Comparison of ENCODE assay signal across 10 cellular contexts in the genomic region with DNA sequence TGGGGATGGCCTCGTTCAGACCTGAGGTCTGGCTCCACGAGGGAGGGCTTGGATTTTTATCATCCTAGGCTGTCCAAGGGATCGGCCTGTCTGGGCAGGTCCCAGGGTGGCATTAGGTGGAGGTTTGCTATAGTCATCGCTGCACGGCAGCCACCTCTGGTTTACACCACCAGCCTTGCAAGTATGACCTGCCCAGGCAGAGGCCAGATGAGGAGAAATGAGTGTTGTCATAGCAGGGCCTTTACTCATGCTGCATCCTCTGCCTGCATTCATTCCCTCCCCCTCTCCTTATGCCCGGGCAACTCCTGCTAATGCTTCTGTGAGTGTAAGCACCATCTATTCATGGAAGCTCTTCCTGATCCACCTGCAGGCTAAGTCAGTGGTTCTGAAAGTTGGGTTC. TPM values are rescaled to one million over a fixed set of nuclear protein-coding genes. Genes with fewer than 3 reads are reported as not detected.
DNase-seq lines count a peak whose midpoint lies in the region; FAIRE-seq and TF ChIP-seq lines count a peak whose summit lies in the region.
"Had no signal": no experiment of that assay in that cellular context is flagged by ENCODE, and none has a peak within 500 bp of the region (broad histone marks: within the 10 kb centered on the region; RNA-seq: fewer than 3 reads in every experiment).

No MANE protein-coding gene starts in this region.

- H3K4me3 Mint-ChIP-seq in glutamatergic neuron (ENCODE audit: unreplicated experiment): peak overlapping the region; percentile 11

- DNase-seq in HCEC 1CT (peak; percentile 90), adrenal gland (peak in 6 of 7 donors; percentile 62 to 76 (median 68)), glutamatergic neuron (no peak), stomach (no peak), NCI-H510A treated with DMSO at 0.1 percent for 48 hours (lab: John Stamatoyannopoulos, UW) (no peak), frontal cortex (ENCODE audit: low spot score in 2 of 2) (no peak), H7 (no peak), GM12892 (ENCODE audit: insufficient read length) (no peak)
- DNase-seq: activated CD4-positive, alpha-beta T cell treated with anti-CD3 and anti-CD28 coated beads, Interleukin-2, amount 50 U/mL, for 48 hours had no signal

- H3K27me3 ChIP-seq in adrenal gland (no peaks in the 10 kb centered on the region), stomach (no peaks in the 10 kb centered on the region), H7 (ENCODE audit: control insufficient read depth, insufficient read depth, low read length) (no peaks in the 10 kb centered on the region)

- peak in 1 of 2 donors; percentile 18 for TF ChIP-seq POLR2A in adrenal gland (IDR thresholded peaks at IDR 0.05)
- no peak for TF ChIP-seq POLR2A in stomach (IDR thresholded peaks at IDR 0.05)
- TF ChIP-seq POLR2A in GM12892 (IDR thresholded peaks at IDR 0.05; ENCODE audit: low read depth, low read length): no peak

- H3K9me3 ChIP-seq in adrenal gland (replicated peaks in 1 of 3) (no peaks in the 10 kb centered on the region), stomach (no peaks in the 10 kb centered on the region)

- peak overlapping the region in 4 of 5 donors; percentile 6 to 97 (median 55) for H3K27ac ChIP-seq in adrenal gland
- peak overlapping the region in 3 of 5 donors; percentile 59 to 97 (median 65) for H3K27ac ChIP-seq in stomach

- TF ChIP-seq EP300 in stomach (IDR thresholded peaks at IDR 0.05): no peak

- H3K9me3 Mint-ChIP-seq in glutamatergic neuron (ENCODE audit: unreplicated experiment): peaks cover 16% of the 10 kb centered on the region

- H3K4me1 ChIP-seq in adrenal gland (replicated peaks in 1 of 2) (peaks cover 55 to 69% of the 10 kb centered on the region in 2 donors), stomach (peaks cover 65 to 80% (median 72%) of the 10 kb centered on the region in 4 donors)

- no peak for TF ChIP-seq CTCF in adrenal gland (IDR thresholded peaks at IDR 0.05)
- TF ChIP-seq CTCF in glutamatergic neuron (IDR thresholded peaks at IDR 0.05; ENCODE audit: partially characterized antibody, unreplicated experiment): no peak
- TF ChIP-seq CTCF in stomach (IDR thresholded peaks at IDR 0.05): no peak

- H3K36me3 Mint-ChIP-seq in glutamatergic neuron (ENCODE audit: unreplicated experiment): no peaks in the 10 kb centered on the region

- no peak overlapping the region for H3K4me3 ChIP-seq in adrenal gland
- no peak overlapping the region for H3K4me3 ChIP-seq in stomach
- no peak overlapping the region for H3K4me3 ChIP-seq in H7 (ENCODE audit: insufficient read depth, low read depth, low read length)

- peaks cover 63% of the 10 kb centered on the region for H3K4me1 Mint-ChIP-seq in glutamatergic neuron (ENCODE audit: low read depth, unreplicated experiment)

- 50 to 66% (median 53%) methylated on average over 5 to 6 of the region's 6 CpGs for whole genome bisulfite sequencing in adrenal gland, 4 donors
- 58 to 71% (median 70%) methylated on average over 4 to 6 of the region's 6 CpGs for WGBS in stomach, 5 donors

- H3K27me3 Mint-ChIP-seq in glutamatergic neuron (ENCODE audit: unreplicated experiment): peaks cover 13% of the 10 kb centered on the region

- H3K36me3 ChIP-seq in adrenal gland (replicated peaks in 1 of 2): no peaks in the 10 kb centered on the region
- H3K36me3 ChIP-seq in stomach: peaks cover 3 to 15% (median 7%) of the 10 kb centered on the region in 4 donors
- H3K36me3 ChIP-seq in H7 (replicated peaks; ENCODE audit: control insufficient read depth, insufficient read depth, low read length): no peaks in the 10 kb centered on the region

- H3K27ac Mint-ChIP-seq in glutamatergic neuron (ENCODE audit: unreplicated experiment): peak overlapping the region; percentile 13

- FAIRE-seq in frontal cortex (lab: Jason Lieb, UNC) (no peak), GM12892 (lab: Jason Lieb, UNC) (no peak)
- FAIRE-seq: G401.6 had no signal

- intact Hi-C loops in adrenal gland (cut with DNase I) (no loop called here), stomach (cut with DNase I; ENCODE audit: low total_unique reads) (no loop called here)

RNA-seq across cellular contexts. Expression of a gene that starts 15.3 kb away (rescaled TPM):
- total RNA-seq in adrenal gland (100 to 1,000 TPM in 6 of 8 donors, 10 to 100 TPM in 2; 80.7 to 154 (median 106) TPM), glutamatergic neuron (ENCODE audit: unreplicated experiment) (160 TPM), stomach (10 to 100 TPM; 14.2 to 32.9 (median 21.6) TPM), frontal cortex (16.3 TPM)
- polyA plus RNA-seq in adrenal gland (10 to 100 TPM in 2 of 3 donors, 1 to 10 TPM in 1; 9.6 to 37.5 (median 21.1) TPM), stomach (10 to 100 TPM in 1 of 3 donors, 1 to 10 TPM in 2; 6.4 to 15.3 (median 7.2) TPM)
- 24.8 and 28.7 TPM in 2 replicates for total RNA-seq in H7 (2014; rRNA removed; shearing (Covaris generic))
- 6.3 TPM for polyA plus RNA-seq in GM12892 (2012; ENCODE audit: missing spikeins)

RNA-seq across cellular contexts. Expression of a gene that starts 43.1 kb away (rescaled TPM):
- total RNA-seq in adrenal gland (1,000 to 10,000 TPM; 1,380 to 3,506 (median 1,891) TPM), glutamatergic neuron (ENCODE audit: unreplicated experiment) (1,465 TPM), stomach (1,000 to 10,000 TPM in 4 of 5 donors, 100 to 1,000 TPM in 1; 899 to 3,971 (median 1,858) TPM), frontal cortex (3,224 TPM)
- polyA plus RNA-seq in adrenal gland (1,000 to 10,000 TPM; 1,067 to 2,924 (median 1,712) TPM), stomach (1,000 to 10,000 TPM; 4,327 to 6,427 (median 4,820) TPM)
- 2,734 and 3,255 TPM in 2 replicates for total RNA-seq in H7 (2014; rRNA removed; shearing (Covaris generic))
- 4,425 TPM for polyA plus RNA-seq in GM12892 (2012; ENCODE audit: missing spikeins)

Comparison
In these comparisons a context has a peak if more than half of its experiments do, and no peak if none do; other contexts are left out.
1. DNase-seq: peak in HCEC 1CT (single experiment) and adrenal gland (6 of 7); none in glutamatergic neuron (single experiment), stomach (single experiment), NCI-H510A treated with DMSO at 0.1 percent for 48 hours (single experiment), frontal cortex (0 of 2), H7 (single experiment) and GM12892 (single experiment).